ENCODE assay signal across 14 cellular contexts in genomic region chr12:2687058-2687457, GRCh38.
DNase-seq lines count a peak whose midpoint lies in the region; ATAC-seq and TF ChIP-seq lines count a peak whose summit lies in the region.
"Had no signal": no experiment of that assay in that cellular context is flagged by ENCODE, and none has a peak within 500 bp of the region (broad histone marks: within the 10 kb centered on the region; RNA-seq: fewer than 3 reads in every experiment).

No MANE protein-coding gene starts in this region.

- H2BK20ac ChIP-seq in H9 (ENCODE audit: low read depth, low read length, poor library complexity, severe bottlenecking), result no peak overlapping the region

- H3K4me3 ChIP-seq in esophagus muscularis mucosa (no peak overlapping the region), osteoblast (ENCODE audit: insufficient read depth, low read length) (no peak overlapping the region)
- H3K4me3 ChIP-seq: BLaER1 treated with 17β-estradiol and CSF1 and Interleukin-3, amounts not matched to agents 10 nM and 100 nM; GM23338; HAP-1 had no signal

- H2BK120ac ChIP-seq in H9 (ENCODE audit: low read depth, low read length, poor library complexity, severe bottlenecking), result no peak overlapping the region

- no peak overlapping the region for H3K23ac ChIP-seq in H9 (ENCODE audit: insufficient read length, low read depth, low read length)

- H4K5ac ChIP-seq in H9 (ENCODE audit: insufficient read length, low read depth, low read length), result no peak overlapping the region

- H3K36me3 ChIP-seq in esophagus muscularis mucosa, result peaks cover 24 to 93% (median 87%) of the 10 kb centered on the region in 4 donors
- peaks cover 29% of the 10 kb centered on the region for H3K36me3 ChIP-seq in osteoblast (ENCODE audit: insufficient read depth, low read length)
- H3K36me3 ChIP-seq: BLaER1 treated with 17β-estradiol and CSF1 and Interleukin-3, amounts not matched to agents 10 nM and 100 nM; HAP-1 had no signal

- H3K27ac ChIP-seq in H9 (ENCODE audit: insufficient read length, low read depth, low read length), result no peak overlapping the region
- no peak overlapping the region for H3K27ac ChIP-seq in esophagus muscularis mucosa (replicated peaks in 1 of 4)
- H3K27ac ChIP-seq in osteoblast (ENCODE audit: low read depth, low read length), result no peak overlapping the region
- H3K27ac ChIP-seq: BLaER1 treated with 17β-estradiol and CSF1 and Interleukin-3, amounts not matched to agents 10 nM and 100 nM; HL-60 had no signal

- H3K27me3 ChIP-seq in H9 (ENCODE audit: insufficient read depth, low read length) (no peaks in the 10 kb centered on the region; the same call in 1 of the 2 replicates), esophagus muscularis mucosa (peaks cover 0 to 3% (median 0%) of the 10 kb centered on the region in 4 donors), osteoblast (ENCODE audit: insufficient read depth, low read length) (no peaks in the 10 kb centered on the region)

- H3T11ph ChIP-seq in H9 (ENCODE audit: low read length), result no peak overlapping the region

- no peak overlapping the region for H3K14ac ChIP-seq in H9 (ENCODE audit: insufficient read depth, low read length)

- H3K4me2 ChIP-seq in H9 (ENCODE audit: insufficient read depth, insufficient read length, low read length) (no peak overlapping the region), osteoblast (ENCODE audit: insufficient read depth, low read length) (no peak overlapping the region)
- H3K4me2 ChIP-seq: GM23338 had no signal

- no peak overlapping the region for H2AFZ ChIP-seq in H9 (ENCODE audit: low read length)
- H2AFZ ChIP-seq in osteoblast (ENCODE audit: low read length), result no peak overlapping the region
- H2AFZ ChIP-seq: GM23338 had no signal

- no peak overlapping the region for H3K56ac ChIP-seq in H9 (ENCODE audit: insufficient read length, low read depth, low read length)

- H3K23me2 ChIP-seq in H9 (ENCODE audit: insufficient read length, low read depth, low read length, poor library complexity, severe bottlenecking), result peaks cover 5% of the 10 kb centered on the region

- peaks cover 2% of the 10 kb centered on the region for H3K36me3 Mint-ChIP-seq in activated CD4-positive, alpha-beta T cell treated with anti-CD3 and anti-CD28 coated beads, Interleukin-2, amount 10 ng/mL, durations not matched to agents 24 days and 14 days (ENCODE audit: low read depth)
- H3K36me3 Mint-ChIP-seq in H9 (ENCODE audit: insufficient read depth in 1 of 3, low read depth in 3 of 3), result peaks cover 2 to 5% (median 2%) of the 10 kb centered on the region in 3 experiments; a peak in 6 of 7 replicates

- peaks cover 19% of the 10 kb centered on the region for H3K4me1 Mint-ChIP-seq in activated CD4-positive, alpha-beta T cell treated with anti-CD3 and anti-CD28 coated beads, Interleukin-2, amount 10 ng/mL, durations not matched to agents 24 days and 14 days
- peaks cover 26 to 37% of the 10 kb centered on the region in 2 experiments for H3K4me1 Mint-ChIP-seq in H9

- no peak overlapping the region for H3K9ac ChIP-seq in H9 (ENCODE audit: extremely low read depth, insufficient read length, low read length)
- H3K9ac ChIP-seq: BLaER1 treated with 17β-estradiol and CSF1 and Interleukin-3, amounts not matched to agents 10 nM and 100 nM had no signal

- H4K8ac ChIP-seq in H9 (replicated peaks; ENCODE audit: insufficient read length, low read depth, low read length), result no peak overlapping the region

- no peaks in the 10 kb centered on the region for H3K79me1 ChIP-seq in H9 (ENCODE audit: insufficient read depth, low read depth, low read length, poor library complexity, severe bottlenecking)

- intact Hi-C loops in activated CD4-positive, alpha-beta T cell treated with anti-CD3 and anti-CD28 coated beads, Interleukin-2, amount 10 ng/mL, durations not matched to agents 24 days and 14 days (cut with micrococcal nuclease), result no loop called here
- intact Hi-C loops in esophagus muscularis mucosa (cut with DNase I), result no loop called here

- TF ChIP-seq CTCF in H9 (conservative IDR thresholded peaks at IDR 0.05) (no peak), esophagus muscularis mucosa (IDR thresholded peaks at IDR 0.05) (no peak), osteoblast (IDR thresholded peaks at IDR 0.05; ENCODE audit: extremely low read depth, low read depth, low read length) (no peak)

- no peak for TF ChIP-seq EP300 in esophagus muscularis mucosa (IDR thresholded peaks at IDR 0.05)

- no peak for TF ChIP-seq POLR2A in esophagus muscularis mucosa (IDR thresholded peaks at IDR 0.05; ENCODE audit: low read depth)

- peaks cover 6% of the 10 kb centered on the region for H3K4me1 ChIP-seq in H9 (ENCODE audit: insufficient read depth, low read length)
- H3K4me1 ChIP-seq in esophagus muscularis mucosa, result peaks cover 0 to 14% (median 6%) of the 10 kb centered on the region in 4 donors
- H3K4me1 ChIP-seq in osteoblast (ENCODE audit: insufficient read depth, low read length), result peaks cover 4% of the 10 kb centered on the region

- H2AK5ac ChIP-seq in H9 (ENCODE audit: insufficient read length, low read length), result no peak overlapping the region

- no peak overlapping the region for H3K27ac Mint-ChIP-seq in activated CD4-positive, alpha-beta T cell treated with anti-CD3 and anti-CD28 coated beads, Interleukin-2, amount 10 ng/mL, durations not matched to agents 24 days and 14 days
- H3K27ac Mint-ChIP-seq in H9, result no peak overlapping the region
- H3K27ac Mint-ChIP-seq: B cell, GM23338 had no signal

- H2BK12ac ChIP-seq in H9 (ENCODE audit: insufficient read length, low read depth, low read length), result no peak overlapping the region

- H2BK5ac ChIP-seq in H9 (ENCODE audit: insufficient read length, low read length), result no peak overlapping the region

- no CpG with 5 or more reads among the region's 5 CpGs for WGBS in H9 (ENCODE audit: extremely low coverage, insufficient read length, low lambda C conversion rate)
- 89% methylated on average over 5 of the region's 5 CpGs for WGBS in esophagus muscularis mucosa

- H3K27me3 Mint-ChIP-seq in activated CD4-positive, alpha-beta T cell treated with anti-CD3 and anti-CD28 coated beads, Interleukin-2, amount 10 ng/mL, durations not matched to agents 24 days and 14 days, result no peaks in the 10 kb centered on the region
- peaks cover 19% of the 10 kb centered on the region for H3K27me3 Mint-ChIP-seq in H9 (ENCODE audit: low read depth)

- no peak overlapping the region for H3K18ac ChIP-seq in H9 (ENCODE audit: insufficient read length, low read depth, low read length)

- H3K4me3 Mint-ChIP-seq in activated CD4-positive, alpha-beta T cell treated with anti-CD3 and anti-CD28 coated beads, Interleukin-2, amount 10 ng/mL, durations not matched to agents 24 days and 14 days, result no peak overlapping the region
- no peak overlapping the region for H3K4me3 Mint-ChIP-seq in H9
- H3K4me3 Mint-ChIP-seq: B cell, GM23338 had no signal

- no peak overlapping the region for H2BK15ac ChIP-seq in H9 (ENCODE audit: low read depth, low read length)

- DNase-seq in activated CD4-positive, alpha-beta T cell treated with anti-CD3 and anti-CD28 coated beads, Interleukin-2, amount 10 ng/mL, durations not matched to agents 24 days and 14 days, result peak; percentile 42
- DNase-seq in activated CD4-positive, alpha-beta T cell treated with anti-CD3 and anti-CD28 coated beads, Interleukin-2, amount 50 U/mL, for 48 hours, result no peak
- DNase-seq in H9 (peak; percentile 21), esophagus muscularis mucosa (ENCODE audit: extremely low spot score) (peak; percentile 74), osteoblast (ENCODE audit: insufficient read length, low spot score, missing footprints) (peak; percentile 25), DMS 273 treated with DMSO at 0.1 percent for 48 hours (lab: John Stamatoyannopoulos, UW) (no peak)
- DNase-seq: CD8-positive, alpha-beta memory T cell; COR-L47 had no signal

- no peak overlapping the region for H3K4ac ChIP-seq in H9 (ENCODE audit: low read depth, low read length)

- no peaks in the 10 kb centered on the region for H3K9me3 Mint-ChIP-seq in activated CD4-positive, alpha-beta T cell treated with anti-CD3 and anti-CD28 coated beads, Interleukin-2, amount 10 ng/mL, durations not matched to agents 24 days and 14 days
- H3K9me3 Mint-ChIP-seq in H9, result peaks cover 3 to 6% of the 10 kb centered on the region in 2 experiments

- H4K20me1 ChIP-seq in H9 (ENCODE audit: control insufficient read depth, insufficient read depth, insufficient read length) (no peaks in the 10 kb centered on the region), osteoblast (ENCODE audit: insufficient read depth, low read length) (peaks cover 1% of the 10 kb centered on the region)

- H3K79me2 ChIP-seq in H9 (ENCODE audit: insufficient read depth, low read length), result no peaks in the 10 kb centered on the region
- no peaks in the 10 kb centered on the region for H3K79me2 ChIP-seq in osteoblast (ENCODE audit: insufficient read depth, low read length)

- H3K9me3 ChIP-seq in H9 (ENCODE audit: control insufficient read depth, low read depth, low read length), result no peaks in the 10 kb centered on the region
- H3K9me3 ChIP-seq in esophagus muscularis mucosa, result no peaks in the 10 kb centered on the region
- no peaks in the 10 kb centered on the region for H3K9me3 ChIP-seq in osteoblast (ENCODE audit: low read depth, low read length)
- H3K9me3 ChIP-seq: BLaER1 treated with 17β-estradiol and CSF1 and Interleukin-3, amounts not matched to agents 10 nM and 100 nM; HAP-1 had no signal

- ATAC-seq in GM21786 (IDR thresholded peaks at IDR 0.05; ENCODE audit: unreplicated experiment), result no peak
- ATAC-seq: GM23338 had no signal

- no peak overlapping the region for H4K91ac ChIP-seq in H9 (ENCODE audit: insufficient read length, low read depth, low read length)

Comparison
In these comparisons a context has a peak if more than half of its experiments do, and no peak if none do; other contexts are left out.
1. DNase-seq: peak in activated CD4-positive, alpha-beta T cell treated with anti-CD3 and anti-CD28 coated beads, Interleukin-2, amount 10 ng/mL, durations not matched to agents 24 days and 14 days (single experiment), H9 (single experiment), esophagus muscularis mucosa (single experiment) and osteoblast (single experiment); none in activated CD4-positive, alpha-beta T cell treated with anti-CD3 and anti-CD28 coated beads, Interleukin-2, amount 50 U/mL, for 48 hours (0 of 2) and DMS 273 treated with DMSO at 0.1 percent for 48 hours (single experiment).